ENCODE assay signal across 1 cellular context in genomic region chr14:32205984-32206383, GRCh38.
TF ChIP-seq lines count a peak whose summit lies in the region.

No MANE protein-coding gene starts in this region.

TF ChIP-seq in GM12878, 131 proteins besides CTCF, POLR2A, EP300 and RAD21 (continues in another document):
- no peak for TF ChIP-seq ZNF207 (IDR thresholded peaks at IDR 0.05; ENCODE audit: borderline replicate concordance)
- no peak for TF ChIP-seq BRCA1 (IDR thresholded peaks at IDR 0.05; ENCODE audit: low read depth, low read length)
- TF ChIP-seq JUND (IDR thresholded peaks at IDR 0.05; ENCODE audit: low read depth, low read length), result peak; percentile 89; the same call in 1 of the 2 replicates
- TF ChIP-seq NFYA (IDR thresholded peaks at IDR 0.05; ENCODE audit: borderline replicate concordance, low read depth, low read length), result no peak
- TF ChIP-seq SMAD5 (IDR thresholded peaks at IDR 0.05; ENCODE audit: low read depth), result no peak
- peak; percentile 85 for TF ChIP-seq PAX5 (IDR thresholded peaks at IDR 0.05; ENCODE audit: borderline replicate concordance, low read depth, low read length)
- peak; percentile 99 for TF ChIP-seq BCL11A (IDR thresholded peaks at IDR 0.05; ENCODE audit: low read depth, low read length)
- no peak for TF ChIP-seq SIX5 (IDR thresholded peaks at IDR 0.05; ENCODE audit: low read depth, low read length, severe bottlenecking)
- TF ChIP-seq RFX5 (IDR thresholded peaks at IDR 0.05; ENCODE audit: low read depth, low read length), result no peak
- TF ChIP-seq BHLHE40 (IDR thresholded peaks at IDR 0.05; ENCODE audit: borderline replicate concordance in 1 of 2, low read depth in 2 of 2, low read length in 1 of 2), result peak; percentile 74 to 75
- TF ChIP-seq JUNB (IDR thresholded peaks at IDR 0.05), result peak; percentile 89
- TF ChIP-seq, protein P1, sequence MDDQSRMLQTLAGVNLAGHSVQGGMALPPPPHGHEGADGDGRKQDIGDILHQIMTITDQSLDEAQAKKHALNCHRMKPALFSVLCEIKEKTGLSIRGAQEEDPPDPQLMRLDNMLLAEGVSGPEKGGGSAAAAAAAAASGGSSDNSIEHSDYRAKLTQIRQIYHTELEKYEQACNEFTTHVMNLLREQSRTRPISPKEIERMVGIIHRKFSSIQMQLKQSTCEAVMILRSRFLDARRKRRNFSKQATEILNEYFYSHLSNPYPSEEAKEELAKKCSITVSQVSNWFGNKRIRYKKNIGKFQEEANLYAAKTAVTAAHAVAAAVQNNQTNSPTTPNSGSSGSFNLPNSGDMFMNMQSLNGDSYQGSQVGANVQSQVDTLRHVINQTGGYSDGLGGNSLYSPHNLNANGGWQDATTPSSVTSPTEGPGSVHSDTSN (IDR thresholded peaks at IDR 0.05; ENCODE audit: insufficient replicate concordance, low read depth, low read length), result no peak
- peak; percentile 65; the same call in 1 of the 2 replicates for TF ChIP-seq ESRRA (IDR thresholded peaks at IDR 0.05; ENCODE audit: low read length)
- peak; percentile 100 for TF ChIP-seq IKZF2 (IDR thresholded peaks at IDR 0.05)
- peak; percentile 92 for TF ChIP-seq BMI1 (IDR thresholded peaks at IDR 0.05; ENCODE audit: borderline replicate concordance)
- no peak for TF ChIP-seq SREBF1 (IDR thresholded peaks at IDR 0.05; ENCODE audit: low read length)
- TF ChIP-seq ASH2L (IDR thresholded peaks at IDR 0.05; ENCODE audit: borderline replicate concordance, low read depth), result no peak
- TF ChIP-seq KLF5 (IDR thresholded peaks at IDR 0.05; ENCODE audit: partially characterized antibody), result peak; percentile 86
- no peak for TF ChIP-seq PAX8 (IDR thresholded peaks at IDR 0.05)
- TF ChIP-seq SRF (IDR thresholded peaks at IDR 0.05; ENCODE audit: low read depth in 2 of 2, low read length in 2 of 2), result no peak
- TF ChIP-seq, protein P2, sequence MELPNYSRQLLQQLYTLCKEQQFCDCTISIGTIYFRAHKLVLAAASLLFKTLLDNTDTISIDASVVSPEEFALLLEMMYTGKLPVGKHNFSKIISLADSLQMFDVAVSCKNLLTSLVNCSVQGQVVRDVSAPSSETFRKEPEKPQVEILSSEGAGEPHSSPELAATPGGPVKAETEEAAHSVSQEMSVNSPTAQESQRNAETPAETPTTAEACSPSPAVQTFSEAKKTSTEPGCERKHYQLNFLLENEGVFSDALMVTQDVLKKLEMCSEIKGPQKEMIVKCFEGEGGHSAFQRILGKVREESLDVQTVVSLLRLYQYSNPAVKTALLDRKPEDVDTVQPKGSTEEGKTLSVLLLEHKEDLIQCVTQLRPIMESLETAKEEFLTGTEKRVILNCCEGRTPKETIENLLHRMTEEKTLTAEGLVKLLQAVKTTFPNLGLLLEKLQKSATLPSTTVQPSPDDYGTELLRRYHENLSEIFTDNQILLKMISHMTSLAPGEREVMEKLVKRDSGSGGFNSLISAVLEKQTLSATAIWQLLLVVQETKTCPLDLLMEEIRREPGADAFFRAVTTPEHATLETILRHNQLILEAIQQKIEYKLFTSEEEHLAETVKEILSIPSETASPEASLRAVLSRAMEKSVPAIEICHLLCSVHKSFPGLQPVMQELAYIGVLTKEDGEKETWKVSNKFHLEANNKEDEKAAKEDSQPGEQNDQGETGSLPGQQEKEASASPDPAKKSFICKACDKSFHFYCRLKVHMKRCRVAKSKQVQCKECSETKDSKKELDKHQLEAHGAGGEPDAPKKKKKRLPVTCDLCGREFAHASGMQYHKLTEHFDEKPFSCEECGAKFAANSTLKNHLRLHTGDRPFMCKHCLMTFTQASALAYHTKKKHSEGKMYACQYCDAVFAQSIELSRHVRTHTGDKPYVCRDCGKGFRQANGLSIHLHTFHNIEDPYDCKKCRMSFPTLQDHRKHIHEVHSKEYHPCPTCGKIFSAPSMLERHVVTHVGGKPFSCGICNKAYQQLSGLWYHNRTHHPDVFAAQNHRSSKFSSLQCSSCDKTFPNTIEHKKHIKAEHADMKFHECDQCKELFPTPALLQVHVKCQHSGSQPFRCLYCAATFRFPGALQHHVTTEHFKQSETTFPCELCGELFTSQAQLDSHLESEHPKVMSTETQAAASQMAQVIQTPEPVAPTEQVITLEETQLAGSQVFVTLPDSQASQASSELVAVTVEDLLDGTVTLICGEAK (IDR thresholded peaks at IDR 0.05; ENCODE audit: borderline replicate concordance), result no peak
- TF ChIP-seq MYC (IDR thresholded peaks at IDR 0.05; ENCODE audit: insufficient read depth, insufficient read length, insufficient replicate concordance, low read length, severe bottlenecking), result no peak
- no peak for TF ChIP-seq ATF3 (IDR thresholded peaks at IDR 0.05; ENCODE audit: borderline replicate concordance, extremely low read depth, low read depth, low read length)
- no peak for TF ChIP-seq GABPA (IDR thresholded peaks at IDR 0.05; ENCODE audit: low read depth)
- TF ChIP-seq POLR2AphosphoS2 (IDR thresholded peaks at IDR 0.05; ENCODE audit: low read depth, low read length), result no peak
- TF ChIP-seq NFXL1 (IDR thresholded peaks at IDR 0.05; ENCODE audit: borderline replicate concordance), result no peak
- TF ChIP-seq SP1 (IDR thresholded peaks at IDR 0.05; ENCODE audit: low read depth, low read length), result peak; percentile 49
- no peak for TF ChIP-seq SMC3 (IDR thresholded peaks at IDR 0.05; ENCODE audit: borderline replicate concordance, low read length)
- TF ChIP-seq CREM (IDR thresholded peaks at IDR 0.05; ENCODE audit: low read depth), result peak; percentile 74
- peak; percentile 14; the same call in 1 of the 2 replicates for TF ChIP-seq NR2C1 (IDR thresholded peaks at IDR 0.05)
- peak; percentile 96 for TF ChIP-seq RUNX3 (IDR thresholded peaks at IDR 0.05; ENCODE audit: low read length)
- no peak for TF ChIP-seq STAT3 (IDR thresholded peaks at IDR 0.05; ENCODE audit: low read depth, low read length)
- no peak for TF ChIP-seq ZZZ3 (IDR thresholded peaks at IDR 0.05; ENCODE audit: control insufficient read depth, insufficient read length, low read depth)
- TF ChIP-seq KDM1A (IDR thresholded peaks at IDR 0.05; ENCODE audit: borderline replicate concordance), result no peak
- TF ChIP-seq TAF1 (IDR thresholded peaks at IDR 0.05; ENCODE audit: borderline replicate concordance, low read depth, low read length), result no peak
- no peak for TF ChIP-seq CBFB (IDR thresholded peaks at IDR 0.05; ENCODE audit: low read depth)
- TF ChIP-seq IKZF1 (conservative IDR thresholded peaks at IDR 0.05), result peak; percentile 99
- TF ChIP-seq, protein P3, sequence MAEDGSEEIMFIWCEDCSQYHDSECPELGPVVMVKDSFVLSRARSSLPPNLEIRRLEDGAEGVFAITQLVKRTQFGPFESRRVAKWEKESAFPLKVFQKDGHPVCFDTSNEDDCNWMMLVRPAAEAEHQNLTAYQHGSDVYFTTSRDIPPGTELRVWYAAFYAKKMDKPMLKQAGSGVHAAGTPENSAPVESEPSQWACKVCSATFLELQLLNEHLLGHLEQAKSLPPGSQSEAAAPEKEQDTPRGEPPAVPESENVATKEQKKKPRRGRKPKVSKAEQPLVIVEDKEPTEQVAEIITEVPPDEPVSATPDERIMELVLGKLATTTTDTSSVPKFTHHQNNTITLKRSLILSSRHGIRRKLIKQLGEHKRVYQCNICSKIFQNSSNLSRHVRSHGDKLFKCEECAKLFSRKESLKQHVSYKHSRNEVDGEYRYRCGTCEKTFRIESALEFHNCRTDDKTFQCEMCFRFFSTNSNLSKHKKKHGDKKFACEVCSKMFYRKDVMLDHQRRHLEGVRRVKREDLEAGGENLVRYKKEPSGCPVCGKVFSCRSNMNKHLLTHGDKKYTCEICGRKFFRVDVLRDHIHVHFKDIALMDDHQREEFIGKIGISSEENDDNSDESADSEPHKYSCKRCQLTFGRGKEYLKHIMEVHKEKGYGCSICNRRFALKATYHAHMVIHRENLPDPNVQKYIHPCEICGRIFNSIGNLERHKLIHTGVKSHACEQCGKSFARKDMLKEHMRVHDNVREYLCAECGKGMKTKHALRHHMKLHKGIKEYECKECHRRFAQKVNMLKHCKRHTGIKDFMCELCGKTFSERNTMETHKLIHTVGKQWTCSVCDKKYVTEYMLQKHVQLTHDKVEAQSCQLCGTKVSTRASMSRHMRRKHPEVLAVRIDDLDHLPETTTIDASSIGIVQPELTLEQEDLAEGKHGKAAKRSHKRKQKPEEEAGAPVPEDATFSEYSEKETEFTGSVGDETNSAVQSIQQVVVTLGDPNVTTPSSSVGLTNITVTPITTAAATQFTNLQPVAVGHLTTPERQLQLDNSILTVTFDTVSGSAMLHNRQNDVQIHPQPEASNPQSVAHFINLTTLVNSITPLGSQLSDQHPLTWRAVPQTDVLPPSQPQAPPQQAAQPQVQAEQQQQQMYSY (CRISPR knock-in tag; IDR thresholded peaks at IDR 0.05), result no peak
- TF ChIP-seq, protein P4, sequence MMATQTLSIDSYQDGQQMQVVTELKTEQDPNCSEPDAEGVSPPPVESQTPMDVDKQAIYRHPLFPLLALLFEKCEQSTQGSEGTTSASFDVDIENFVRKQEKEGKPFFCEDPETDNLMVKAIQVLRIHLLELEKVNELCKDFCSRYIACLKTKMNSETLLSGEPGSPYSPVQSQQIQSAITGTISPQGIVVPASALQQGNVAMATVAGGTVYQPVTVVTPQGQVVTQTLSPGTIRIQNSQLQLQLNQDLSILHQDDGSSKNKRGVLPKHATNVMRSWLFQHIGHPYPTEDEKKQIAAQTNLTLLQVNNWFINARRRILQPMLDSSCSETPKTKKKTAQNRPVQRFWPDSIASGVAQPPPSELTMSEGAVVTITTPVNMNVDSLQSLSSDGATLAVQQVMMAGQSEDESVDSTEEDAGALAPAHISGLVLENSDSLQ (IDR thresholded peaks at IDR 0.05), result 0 out of 2 replicates have a peak, but pooled peaks have one; percentile 29
- no peak for TF ChIP-seq NR2C2 (IDR thresholded peaks at IDR 0.05; ENCODE audit: borderline replicate concordance, control insufficient read depth, insufficient read length, low read depth)
- 0 out of 2 replicates have a peak, but pooled peaks have one; percentile 41 for TF ChIP-seq MEF2A (IDR thresholded peaks at IDR 0.05; ENCODE audit: insufficient read depth, low read depth, low read length)
- TF ChIP-seq NRF1 (conservative IDR thresholded peaks at IDR 0.05; ENCODE audit: low read depth, low read length), result no peak
- TF ChIP-seq, protein P5, sequence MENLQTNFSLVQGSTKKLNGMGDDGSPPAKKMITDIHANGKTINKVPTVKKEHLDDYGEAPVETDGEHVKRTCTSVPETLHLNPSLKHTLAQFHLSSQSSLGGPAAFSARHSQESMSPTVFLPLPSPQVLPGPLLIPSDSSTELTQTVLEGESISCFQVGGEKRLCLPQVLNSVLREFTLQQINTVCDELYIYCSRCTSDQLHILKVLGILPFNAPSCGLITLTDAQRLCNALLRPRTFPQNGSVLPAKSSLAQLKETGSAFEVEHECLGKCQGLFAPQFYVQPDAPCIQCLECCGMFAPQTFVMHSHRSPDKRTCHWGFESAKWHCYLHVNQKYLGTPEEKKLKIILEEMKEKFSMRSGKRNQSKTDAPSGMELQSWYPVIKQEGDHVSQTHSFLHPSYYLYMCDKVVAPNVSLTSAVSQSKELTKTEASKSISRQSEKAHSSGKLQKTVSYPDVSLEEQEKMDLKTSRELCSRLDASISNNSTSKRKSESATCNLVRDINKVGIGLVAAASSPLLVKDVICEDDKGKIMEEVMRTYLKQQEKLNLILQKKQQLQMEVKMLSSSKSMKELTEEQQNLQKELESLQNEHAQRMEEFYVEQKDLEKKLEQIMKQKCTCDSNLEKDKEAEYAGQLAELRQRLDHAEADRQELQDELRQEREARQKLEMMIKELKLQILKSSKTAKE (IDR thresholded peaks at IDR 0.05; ENCODE audit: low read depth, poor library complexity, severe bottlenecking), result peak; percentile 92
- TF ChIP-seq FOXK2 (IDR thresholded peaks at IDR 0.05), result no peak
- 0 out of 2 replicates have a peak, but pooled peaks have one; percentile 8 for TF ChIP-seq ZNF24 (IDR thresholded peaks at IDR 0.05)
- peak; percentile 91; the same call in 1 of the 2 replicates for TF ChIP-seq TCF12 (IDR thresholded peaks at IDR 0.05; ENCODE audit: low read depth, low read length)
- TF ChIP-seq ZNF274 (IDR thresholded peaks at IDR 0.05; ENCODE audit: insufficient read depth, insufficient read length), result no peak
- no peak for TF ChIP-seq HDAC2 (IDR thresholded peaks at IDR 0.05)
- TF ChIP-seq, protein P6, sequence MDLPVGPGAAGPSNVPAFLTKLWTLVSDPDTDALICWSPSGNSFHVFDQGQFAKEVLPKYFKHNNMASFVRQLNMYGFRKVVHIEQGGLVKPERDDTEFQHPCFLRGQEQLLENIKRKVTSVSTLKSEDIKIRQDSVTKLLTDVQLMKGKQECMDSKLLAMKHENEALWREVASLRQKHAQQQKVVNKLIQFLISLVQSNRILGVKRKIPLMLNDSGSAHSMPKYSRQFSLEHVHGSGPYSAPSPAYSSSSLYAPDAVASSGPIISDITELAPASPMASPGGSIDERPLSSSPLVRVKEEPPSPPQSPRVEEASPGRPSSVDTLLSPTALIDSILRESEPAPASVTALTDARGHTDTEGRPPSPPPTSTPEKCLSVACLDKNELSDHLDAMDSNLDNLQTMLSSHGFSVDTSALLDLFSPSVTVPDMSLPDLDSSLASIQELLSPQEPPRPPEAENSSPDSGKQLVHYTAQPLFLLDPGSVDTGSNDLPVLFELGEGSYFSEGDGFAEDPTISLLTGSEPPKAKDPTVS (IDR thresholded peaks at IDR 0.05; ENCODE audit: low read depth, low read length), result no peak
- TF ChIP-seq SUZ12 (IDR thresholded peaks at IDR 0.05; ENCODE audit: unreplicated experiment), result no peak
- TF ChIP-seq EZH2 (IDR thresholded peaks at IDR 0.05; ENCODE audit: borderline replicate concordance, control insufficient read depth, low read depth, low read length), result no peak
- TF ChIP-seq USF2 (IDR thresholded peaks at IDR 0.05; ENCODE audit: borderline replicate concordance, low read depth, low read length), result no peak
- no peak for TF ChIP-seq SUPT20H (IDR thresholded peaks at IDR 0.05; ENCODE audit: borderline replicate concordance, control insufficient read depth, low read depth, low read length)
- peak; percentile 99 for TF ChIP-seq NR2F1 (conservative IDR thresholded peaks at IDR 0.05)
